ENCODE assay signal across 11 cellular contexts in the genomic region with DNA sequence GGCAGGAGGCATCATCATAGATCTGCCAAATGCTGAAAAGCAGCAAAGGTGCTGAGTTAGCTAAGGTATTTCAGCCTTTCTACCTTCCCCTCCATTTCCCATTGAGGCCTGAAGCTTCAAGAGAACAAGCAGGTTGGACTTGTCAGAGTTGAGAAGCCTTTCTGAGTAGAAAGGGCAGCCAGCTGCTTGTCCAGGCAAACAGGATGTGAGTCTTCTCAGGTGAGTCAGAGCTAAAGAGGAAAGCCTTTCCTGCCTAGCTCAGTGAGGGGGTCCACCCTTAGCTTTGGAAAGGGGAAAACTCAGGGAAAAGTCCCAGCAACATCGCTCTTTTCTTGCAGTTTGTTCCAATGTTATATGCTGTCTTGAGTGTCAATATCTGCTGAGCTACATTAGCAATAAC. TPM values are rescaled to one million over a fixed set of nuclear protein-coding genes. Genes with fewer than 3 reads are reported as not detected.
DNase-seq lines count a peak whose midpoint lies in the region; ATAC-seq, FAIRE-seq and TF ChIP-seq lines count a peak whose summit lies in the region.
"Had no signal": no experiment of that assay in that cellular context is flagged by ENCODE, and none has a peak within 500 bp of the region (broad histone marks: within the 10 kb centered on the region; RNA-seq: fewer than 3 reads in every experiment).

No MANE protein-coding gene starts in this region.

- intact Hi-C loops in activated CD4-positive, alpha-beta T cell treated with anti-CD3 and anti-CD28 coated beads, Interleukin-2, amount 10 ng/mL, durations not matched to agents 24 days and 14 days (cut with micrococcal nuclease): loop anchor here (2.0 kb wide), 1 partner anchor 15 kb away; no protein-coding TSS in a partner anchor

- no peaks in the 10 kb centered on the region for H3K27me3 Mint-ChIP-seq in activated CD4-positive, alpha-beta T cell treated with anti-CD3 and anti-CD28 coated beads, Interleukin-2, amount 10 ng/mL, durations not matched to agents 24 days and 14 days

- peak; percentile 88 for ATAC-seq in esophagus mucosa
- no peak for ATAC-seq in GM21619 (IDR thresholded peaks at IDR 0.05; ENCODE audit: unreplicated experiment)

- TF ChIP-seq EP300 in suprapubic skin (IDR thresholded peaks at IDR 0.05): no peak

- H3K36me3 Mint-ChIP-seq in activated CD4-positive, alpha-beta T cell treated with anti-CD3 and anti-CD28 coated beads, Interleukin-2, amount 10 ng/mL, durations not matched to agents 24 days and 14 days (ENCODE audit: low read depth): no peaks in the 10 kb centered on the region

- no peak overlapping the region for H3K4me3 ChIP-seq in suprapubic skin

- TF ChIP-seq POLR2A in suprapubic skin (IDR thresholded peaks at IDR 0.05): no peak

- DNase-seq in activated CD4-positive, alpha-beta T cell treated with anti-CD3 and anti-CD28 coated beads, Interleukin-2, amount 10 ng/mL, durations not matched to agents 24 days and 14 days: peak; percentile 70
- DNase-seq in activated CD4-positive, alpha-beta T cell treated with anti-CD3 and anti-CD28 coated beads for 1 hour: no peak
- peak; percentile 11 for DNase-seq in RCC 7860 (ENCODE audit: low spot score)
- DNase-seq in suprapubic skin (ENCODE audit: low spot score in 2 of 2): no peak
- no peak for DNase-seq in NCI-H82 treated with DMSO at 0.1 percent for 48 hours (lab: John Stamatoyannopoulos, UW; ENCODE audit: unreplicated experiment)
- no peak for DNase-seq in NCI-H524 treated with DMSO at 0.1 percent for 48 hours (lab: John Stamatoyannopoulos, UW)
- DNase-seq: activated CD4-positive, alpha-beta T cell treated with anti-CD3 and anti-CD28 coated beads, Interleukin-2, amount 50 U/mL, for 1 hour; NCI-H524 had no signal

- H3K4me1 ChIP-seq in suprapubic skin: peaks cover 41% of the 10 kb centered on the region

- peak overlapping the region; percentile 64 for H3K27ac ChIP-seq in suprapubic skin

- no peak for FAIRE-seq in RCC 7860 (lab: Jason Lieb, UNC)

- no peaks in the 10 kb centered on the region for H3K9me3 ChIP-seq in suprapubic skin

- H3K27ac Mint-ChIP-seq in activated CD4-positive, alpha-beta T cell treated with anti-CD3 and anti-CD28 coated beads, Interleukin-2, amount 10 ng/mL, durations not matched to agents 24 days and 14 days: peak overlapping the region; percentile 36

- H3K27me3 ChIP-seq in suprapubic skin: no peaks in the 10 kb centered on the region

- peaks cover 4% of the 10 kb centered on the region for H3K9me3 Mint-ChIP-seq in activated CD4-positive, alpha-beta T cell treated with anti-CD3 and anti-CD28 coated beads, Interleukin-2, amount 10 ng/mL, durations not matched to agents 24 days and 14 days

- 68% methylated on average over 1 of the region's 1 CpG for WGBS in suprapubic skin

- TF ChIP-seq CTCF in suprapubic skin (IDR thresholded peaks at IDR 0.05): no peak

- H3K36me3 ChIP-seq in suprapubic skin: no peaks in the 10 kb centered on the region

- no peak overlapping the region for H3K4me3 Mint-ChIP-seq in activated CD4-positive, alpha-beta T cell treated with anti-CD3 and anti-CD28 coated beads, Interleukin-2, amount 10 ng/mL, durations not matched to agents 24 days and 14 days

- peaks cover 41% of the 10 kb centered on the region for H3K4me1 Mint-ChIP-seq in activated CD4-positive, alpha-beta T cell treated with anti-CD3 and anti-CD28 coated beads, Interleukin-2, amount 10 ng/mL, durations not matched to agents 24 days and 14 days

RNA-seq across cellular contexts. Expression of a gene that starts 13.2 kb away (rescaled TPM):
- 18.5 and 19.3 TPM in 2 replicates for total RNA-seq in activated CD4-positive, alpha-beta T cell treated with anti-CD3 and anti-CD28 coated beads, Interleukin-2, amount 10 ng/mL, durations not matched to agents 24 days and 14 days
- total RNA-seq in esophagus mucosa (457 TPM), suprapubic skin (100 to 1,000 TPM in 1 of 4 donors, 10 to 100 TPM in 3; 54.5 to 111 (median 56.7) TPM)

RNA-seq across cellular contexts. Expression of a gene that starts 25.1 kb away (rescaled TPM):
- 64.6 and 65.4 TPM in 2 replicates for total RNA-seq in activated CD4-positive, alpha-beta T cell treated with anti-CD3 and anti-CD28 coated beads, Interleukin-2, amount 10 ng/mL, durations not matched to agents 24 days and 14 days
- total RNA-seq in esophagus mucosa: 20.7 TPM
- total RNA-seq in suprapubic skin: 10 to 100 TPM; 23.9 to 87.2 (median 56.1) TPM

RNA-seq across cellular contexts. Expression of a gene that starts 27.2 kb away (rescaled TPM):
- total RNA-seq in activated CD4-positive, alpha-beta T cell treated with anti-CD3 and anti-CD28 coated beads, Interleukin-2, amount 10 ng/mL, durations not matched to agents 24 days and 14 days: 571 TPM in 2 replicates
- total RNA-seq in esophagus mucosa (1.2 TPM), suprapubic skin (1 to 10 TPM in 1 of 4 donors, under 1 TPM in 2, not detected in 1; 0.55 to 3.3 (median 0.79) TPM)
- total RNA-seq: cerebellum had no signal

RNA-seq across cellular contexts. Expression of a gene that starts 52.5 kb away (rescaled TPM):
- 303 and 318 TPM in 2 replicates for total RNA-seq in activated CD4-positive, alpha-beta T cell treated with anti-CD3 and anti-CD28 coated beads, Interleukin-2, amount 10 ng/mL, durations not matched to agents 24 days and 14 days
- 2.7 TPM for total RNA-seq in esophagus mucosa
- total RNA-seq in suprapubic skin: 1 to 10 TPM in 3 of 4 donors, not detected in 1; 1.1 to 4.9 (median 2.1) TPM

Comparison
In these comparisons a context has a peak if more than half of its experiments do, and no peak if none do; other contexts are left out.
1. DNase-seq: peak in activated CD4-positive, alpha-beta T cell treated with anti-CD3 and anti-CD28 coated beads, Interleukin-2, amount 10 ng/mL, durations not matched to agents 24 days and 14 days (single experiment) and RCC 7860 (single experiment); none in activated CD4-positive, alpha-beta T cell treated with anti-CD3 and anti-CD28 coated beads for 1 hour (single experiment), suprapubic skin (0 of 2), NCI-H82 treated with DMSO at 0.1 percent for 48 hours (single experiment) and NCI-H524 treated with DMSO at 0.1 percent for 48 hours (single experiment).
2. RNA of a gene that starts 27.2 kb away (total RNA-seq): 571 TPM in activated CD4-positive, alpha-beta T cell treated with anti-CD3 and anti-CD28 coated beads, Interleukin-2, amount 10 ng/mL, durations not matched to agents 24 days and 14 days; 1.2 TPM in esophagus mucosa (single experiment) and 0.55 to 3.3 TPM in suprapubic skin; every median in the first group is over 100 times any median in the second.